ENCODE assay signal across 19 cellular contexts in genomic region chr12:68506619-68507018, GRCh38.
"Had no signal": no experiment of that assay in that cellular context is flagged by ENCODE, and none has a peak within 500 bp of the region (broad histone marks: within the 10 kb centered on the region; RNA-seq: fewer than 3 reads in every experiment).

No MANE protein-coding gene starts in this region.

- H3K27ac ChIP-seq: foreskin keratinocyte, left ventricle myocardium inferior, lower lobe of right lung, neural progenitor cell, ovary, right atrium auricular region, sigmoid colon, skin epidermis, stomach, thoracic aorta, transverse colon had no signal

- H3K27ac Mint-ChIP-seq: effector memory CD8-positive, alpha-beta T cell; naive thymus-derived CD8-positive, alpha-beta T cell; neural progenitor cell had no signal

- H3K4me3 ChIP-seq: left ventricle myocardium inferior, lower lobe of right lung, mucosa of descending colon, neural progenitor cell, ovary, right atrium auricular region, sigmoid colon, skin epidermis, stomach, thoracic aorta, transverse colon had no signal

- H3K4me3 Mint-ChIP-seq: effector memory CD8-positive, alpha-beta T cell; naive thymus-derived CD8-positive, alpha-beta T cell; neural progenitor cell had no signal

- H3K27me3 Mint-ChIP-seq: effector memory CD8-positive, alpha-beta T cell; naive thymus-derived CD8-positive, alpha-beta T cell had no signal

- H3K9me3 Mint-ChIP-seq: effector memory CD8-positive, alpha-beta T cell; naive thymus-derived CD8-positive, alpha-beta T cell; neural progenitor cell had no signal

- DNase-seq: effector memory CD8-positive, alpha-beta T cell; foreskin keratinocyte; kidney; left cardiac atrium; left ventricle myocardium inferior; lower lobe of right lung; mucosa of descending colon; naive thymus-derived CD8-positive, alpha-beta T cell; nucleus accumbens; ovary; sigmoid colon; stimulated activated CD4-positive, alpha-beta T cell treated with anti-CD3 and anti-CD28 coated beads, Interleukin-12 subunit alpha, Interleukin-12 subunit beta, amount 100 ng/mL, for 4 hours; stomach; substantia nigra; transverse colon had no signal

- H3K36me3 ChIP-seq: left ventricle myocardium inferior, lower lobe of right lung, neural progenitor cell, ovary, right atrium auricular region, sigmoid colon, stomach, thoracic aorta, transverse colon had no signal

- H3K36me3 Mint-ChIP-seq: naive thymus-derived CD8-positive, alpha-beta T cell; neural progenitor cell had no signal

- H3K4me1 ChIP-seq: left ventricle myocardium inferior, lower lobe of right lung, neural progenitor cell, right atrium auricular region, sigmoid colon, stomach, transverse colon had no signal

- H3K27me3 ChIP-seq: foreskin keratinocyte, neural progenitor cell, ovary, right atrium auricular region, sigmoid colon, stomach, transverse colon had no signal

- H3K9me3 ChIP-seq: left ventricle myocardium inferior, lower lobe of right lung, mucosa of descending colon, ovary, right atrium auricular region, sigmoid colon, stomach, thoracic aorta, transverse colon had no signal

- ATAC-seq: effector memory CD8-positive, alpha-beta T cell; foreskin keratinocyte; left cardiac atrium; lower lobe of right lung; mucosa of descending colon; naive thymus-derived CD8-positive, alpha-beta T cell had no signal

- H3K4me1 Mint-ChIP-seq: neural progenitor cell had no signal
